In the genomic region with DNA sequence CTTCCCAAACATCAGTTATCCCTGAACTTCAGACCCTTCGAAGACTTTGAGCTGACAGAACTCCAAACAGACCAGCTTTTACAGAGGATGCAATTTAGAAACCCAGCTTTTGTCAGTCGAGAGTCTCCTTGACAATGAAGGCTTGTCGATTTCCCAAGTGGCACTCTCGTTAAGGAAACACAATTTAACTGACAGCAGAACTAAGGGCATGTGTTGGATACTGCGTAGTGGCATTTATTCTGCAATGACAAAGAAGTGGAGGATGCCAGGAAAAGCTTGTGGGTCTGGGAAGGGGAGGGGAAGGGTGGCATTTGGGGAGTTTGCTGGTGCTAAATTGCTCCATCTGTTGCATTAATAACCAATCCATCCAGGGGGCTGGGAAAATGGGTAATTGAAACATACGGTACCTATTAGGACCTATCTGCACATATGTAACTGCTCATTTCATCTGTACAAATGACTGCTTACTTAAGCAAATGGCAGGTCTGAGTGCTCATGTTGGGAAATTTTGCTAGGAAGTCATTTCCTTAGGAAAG, we compare ENCODE assay signal across 24 cellular contexts.
"Had no signal": no experiment of that assay in that cellular context is flagged by ENCODE, and none has a peak within 500 bp of the region (broad histone marks: within the 10 kb centered on the region; RNA-seq: fewer than 3 reads in every experiment).

No MANE protein-coding gene starts in this region.

- DNase-seq: activated CD4-positive, alpha-beta T cell treated with anti-CD3 and anti-CD28 coated beads, Interleukin-2, amount 10 ng/mL, durations not matched to agents 7 days and 5 days; activated CD4-positive, CD25-positive, alpha-beta regulatory T cell treated with anti-CD3 and anti-CD28 coated beads, Interleukin-2, amount 50 U/mL, for 72 hours; activated CD8-positive, alpha-beta memory T cell treated with anti-CD3 and anti-CD28 coated beads, Interleukin-2, amount 10 ng/mL, durations not matched to agents 7 days and 5 days; activated CD8-positive, alpha-beta T cell treated with anti-CD3 and anti-CD28 coated beads for 36 hours; activated gamma-delta T cell treated with Interleukin-2 at 50 U/mL for 16 hours; cerebellar nuclear complex; esophagus squamous epithelium; left ventricle myocardium superior; mammary epithelial cell; naive thymus-derived CD8-positive, alpha-beta T cell; ovary; spleen; stimulated activated CD4-positive, alpha-beta T cell treated with anti-CD3 and anti-CD28 coated beads, Interleukin-4, amount 100 ng/mL, for 1 hour; stimulated activated naive CD4-positive, alpha-beta T cell treated with Interleukin-2 at 50 U/mL for 16 hours; T-helper 2 cell; upper lobe of left lung had no signal

- H3K4me1 Mint-ChIP-seq: activated CD4-positive, alpha-beta T cell treated with anti-CD3 and anti-CD28 coated beads, Interleukin-2, amount 10 ng/mL, durations not matched to agents 7 days and 5 days; activated CD8-positive, alpha-beta memory T cell treated with anti-CD3 and anti-CD28 coated beads, Interleukin-2, amount 10 ng/mL, durations not matched to agents 7 days and 5 days; activated naive CD4-positive, alpha-beta T cell treated with anti-CD3 and anti-CD28 coated beads, Interleukin-2, amount 50 U/mL, for 24 hours had no signal

- H3K27ac Mint-ChIP-seq: activated CD4-positive, alpha-beta T cell treated with anti-CD3 and anti-CD28 coated beads, Interleukin-2, amount 10 ng/mL, durations not matched to agents 7 days and 5 days; activated CD8-positive, alpha-beta memory T cell treated with anti-CD3 and anti-CD28 coated beads, Interleukin-2, amount 10 ng/mL, durations not matched to agents 7 days and 5 days; activated CD8-positive, alpha-beta T cell treated with anti-CD3 and anti-CD28 coated beads for 36 hours; activated naive CD4-positive, alpha-beta T cell treated with anti-CD3 and anti-CD28 coated beads, Interleukin-2, amount 50 U/mL, for 24 hours; mesothelial cell of epicardium; naive thymus-derived CD8-positive, alpha-beta T cell had no signal

- H3K4me3 Mint-ChIP-seq: activated CD4-positive, alpha-beta T cell treated with anti-CD3 and anti-CD28 coated beads, Interleukin-2, amount 10 ng/mL, durations not matched to agents 7 days and 5 days; activated CD8-positive, alpha-beta memory T cell treated with anti-CD3 and anti-CD28 coated beads, Interleukin-2, amount 10 ng/mL, durations not matched to agents 7 days and 5 days; activated CD8-positive, alpha-beta T cell treated with anti-CD3 and anti-CD28 coated beads for 36 hours; activated naive CD4-positive, alpha-beta T cell treated with anti-CD3 and anti-CD28 coated beads, Interleukin-2, amount 50 U/mL, for 24 hours; mesothelial cell of epicardium; naive thymus-derived CD8-positive, alpha-beta T cell had no signal

- H3K36me3 ChIP-seq: breast epithelium, esophagus squamous epithelium, gastroesophageal sphincter, ovary, prostate gland, spleen, thoracic aorta, upper lobe of left lung had no signal

- H3K9me3 Mint-ChIP-seq: activated CD4-positive, alpha-beta T cell treated with anti-CD3 and anti-CD28 coated beads, Interleukin-2, amount 10 ng/mL, durations not matched to agents 7 days and 5 days had no signal

- H3K27me3 ChIP-seq: breast epithelium, ovary, upper lobe of left lung had no signal

- H3K4me3 ChIP-seq: breast epithelium, coronary artery, esophagus squamous epithelium, gastroesophageal sphincter, ovary, prostate gland, spleen, thoracic aorta, upper lobe of left lung had no signal

- H3K9me3 ChIP-seq: ovary, prostate gland had no signal

- H3K27me3 Mint-ChIP-seq: activated CD8-positive, alpha-beta memory T cell treated with anti-CD3 and anti-CD28 coated beads, Interleukin-2, amount 10 ng/mL, durations not matched to agents 7 days and 5 days had no signal

- H3K27ac ChIP-seq: breast epithelium, coronary artery, esophagus squamous epithelium, gastroesophageal sphincter, ovary, prostate gland, spleen, thoracic aorta, upper lobe of left lung, VCaP had no signal

- H3K4me1 ChIP-seq: breast epithelium, esophagus squamous epithelium, gastroesophageal sphincter, prostate gland, spleen had no signal

- ATAC-seq: activated CD8-positive, alpha-beta memory T cell treated with anti-CD3 and anti-CD28 coated beads, Interleukin-2, amount 10 ng/mL, durations not matched to agents 7 days and 5 days; activated CD8-positive, alpha-beta T cell treated with anti-CD3 and anti-CD28 coated beads for 36 hours; gastroesophageal sphincter; left ventricle myocardium superior; naive thymus-derived CD8-positive, alpha-beta T cell had no signal

- H3K36me3 Mint-ChIP-seq: activated CD8-positive, alpha-beta memory T cell treated with anti-CD3 and anti-CD28 coated beads, Interleukin-2, amount 10 ng/mL, durations not matched to agents 7 days and 5 days; activated naive CD4-positive, alpha-beta T cell treated with anti-CD3 and anti-CD28 coated beads, Interleukin-2, amount 50 U/mL, for 24 hours; mesothelial cell of epicardium had no signal
